1 cellular context compared by ENCODE assay signal in genomic region chr11:13769188-13769587, GRCh38.
TF ChIP-seq lines count a peak whose summit lies in the region.

No MANE protein-coding gene starts in this region.

TF ChIP-seq in GM23338, 12 proteins besides CTCF, POLR2A, EP300 and RAD21 (continued from another document):
- TF ChIP-seq, protein P1, sequence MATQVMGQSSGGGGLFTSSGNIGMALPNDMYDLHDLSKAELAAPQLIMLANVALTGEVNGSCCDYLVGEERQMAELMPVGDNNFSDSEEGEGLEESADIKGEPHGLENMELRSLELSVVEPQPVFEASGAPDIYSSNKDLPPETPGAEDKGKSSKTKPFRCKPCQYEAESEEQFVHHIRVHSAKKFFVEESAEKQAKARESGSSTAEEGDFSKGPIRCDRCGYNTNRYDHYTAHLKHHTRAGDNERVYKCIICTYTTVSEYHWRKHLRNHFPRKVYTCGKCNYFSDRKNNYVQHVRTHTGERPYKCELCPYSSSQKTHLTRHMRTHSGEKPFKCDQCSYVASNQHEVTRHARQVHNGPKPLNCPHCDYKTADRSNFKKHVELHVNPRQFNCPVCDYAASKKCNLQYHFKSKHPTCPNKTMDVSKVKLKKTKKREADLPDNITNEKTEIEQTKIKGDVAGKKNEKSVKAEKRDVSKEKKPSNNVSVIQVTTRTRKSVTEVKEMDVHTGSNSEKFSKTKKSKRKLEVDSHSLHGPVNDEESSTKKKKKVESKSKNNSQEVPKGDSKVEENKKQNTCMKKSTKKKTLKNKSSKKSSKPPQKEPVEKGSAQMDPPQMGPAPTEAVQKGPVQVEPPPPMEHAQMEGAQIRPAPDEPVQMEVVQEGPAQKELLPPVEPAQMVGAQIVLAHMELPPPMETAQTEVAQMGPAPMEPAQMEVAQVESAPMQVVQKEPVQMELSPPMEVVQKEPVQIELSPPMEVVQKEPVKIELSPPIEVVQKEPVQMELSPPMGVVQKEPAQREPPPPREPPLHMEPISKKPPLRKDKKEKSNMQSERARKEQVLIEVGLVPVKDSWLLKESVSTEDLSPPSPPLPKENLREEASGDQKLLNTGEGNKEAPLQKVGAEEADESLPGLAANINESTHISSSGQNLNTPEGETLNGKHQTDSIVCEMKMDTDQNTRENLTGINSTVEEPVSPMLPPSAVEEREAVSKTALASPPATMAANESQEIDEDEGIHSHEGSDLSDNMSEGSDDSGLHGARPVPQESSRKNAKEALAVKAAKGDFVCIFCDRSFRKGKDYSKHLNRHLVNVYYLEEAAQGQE (IDR thresholded peaks at IDR 0.05; ENCODE audit: unreplicated experiment), result no peak
- TF ChIP-seq EZH2phosphoT487 (IDR thresholded peaks at IDR 0.05; ENCODE audit: unreplicated experiment) (no peak), NANOG (IDR thresholded peaks at IDR 0.05; ENCODE audit: borderline replicate concordance) (no peak), ZNF331 (CRISPR knock-in tag; IDR thresholded peaks at IDR 0.05; ENCODE audit: low read depth) (no peak), POLR2AphosphoS5 (IDR thresholded peaks at IDR 0.05; ENCODE audit: low read depth) (no peak)
